In genomic region chr17:40035162-40035559, GRCh38 we compare ENCODE assay signal across 2 cellular contexts.
TF ChIP-seq lines count a peak whose summit lies in the region.

No MANE protein-coding gene starts in this region.

TF ChIP-seq in HepG2, 621 proteins besides CTCF, POLR2A, EP300 and RAD21 (continues in another document):
- TF ChIP-seq ZNF891 (CRISPR knock-in tag; IDR thresholded peaks at IDR 0.05), result no peak
- 0 out of 2 replicates have a peak, but pooled peaks have one; percentile 65 for TF ChIP-seq ZNF276 (CRISPR knock-in tag; IDR thresholded peaks at IDR 0.05; ENCODE audit: low read depth)
- peak; percentile 67; the same call in 1 of the 2 replicates for TF ChIP-seq ZBTB4 (CRISPR knock-in tag; IDR thresholded peaks at IDR 0.05; ENCODE audit: borderline replicate concordance)
- TF ChIP-seq STAG1 (CRISPR knock-in tag; IDR thresholded peaks at IDR 0.05), result peak; percentile 64
- TF ChIP-seq SAFB2 (CRISPR knock-in tag; IDR thresholded peaks at IDR 0.05; ENCODE audit: borderline replicate concordance, low read depth), result no peak
- TF ChIP-seq MEIS1 (CRISPR knock-in tag; IDR thresholded peaks at IDR 0.05; ENCODE audit: borderline replicate concordance), result 0 out of 2 replicates have a peak, but pooled peaks have one; percentile 24
- 0 out of 2 replicates have a peak, but pooled peaks have one; percentile 21 for TF ChIP-seq TBX2 (CRISPR knock-in tag; IDR thresholded peaks at IDR 0.05; ENCODE audit: borderline replicate concordance)
- no peak for TF ChIP-seq MTF1 (CRISPR knock-in tag; IDR thresholded peaks at IDR 0.05)
- no peak for TF ChIP-seq NFRKB (IDR thresholded peaks at IDR 0.05)
- no peak for TF ChIP-seq NFYC (CRISPR knock-in tag; IDR thresholded peaks at IDR 0.05)
- TF ChIP-seq POGK (CRISPR knock-in tag; conservative IDR thresholded peaks at IDR 0.05), result no peak
- peak; percentile 98 for TF ChIP-seq ZBTB33 (CRISPR knock-in tag; IDR thresholded peaks at IDR 0.05)
- TF ChIP-seq ZFP36L2 (CRISPR knock-in tag; IDR thresholded peaks at IDR 0.05), result no peak
- TF ChIP-seq ZBTB8A (CRISPR knock-in tag; IDR thresholded peaks at IDR 0.05; ENCODE audit: borderline replicate concordance, low read depth), result no peak
- TF ChIP-seq RNF219 (CRISPR knock-in tag; IDR thresholded peaks at IDR 0.05), result no peak

TF ChIP-seq in PFSK-1, 5 proteins besides CTCF, POLR2A, EP300 and RAD21:
- TF ChIP-seq FOXP2 (optimal IDR thresholded peaks at IDR 0.05; ENCODE audit: borderline replicate concordance, extremely low read depth, extremely low read length, insufficient read depth) (peak; percentile 37), TAF1 (IDR thresholded peaks at IDR 0.05; ENCODE audit: borderline replicate concordance, insufficient read depth, low read length) (no peak), POLR2AphosphoS5 (IDR thresholded peaks at IDR 0.05; ENCODE audit: low read depth, low read length) (no peak), SIN3A (IDR thresholded peaks at IDR 0.05; ENCODE audit: borderline replicate concordance, insufficient read depth, low read length) (no peak)
